ENCODE assay signal across 32 cellular contexts in genomic region chr22:27663031-27663367, GRCh38.
A peak's percentile ranks its signal among the peaks of the same experiment; 100 is the strongest.
DNase-seq lines count a peak whose midpoint lies in the region; ATAC-seq and TF ChIP-seq lines count a peak whose summit lies in the region.
"Had no signal": no experiment of that assay in that cellular context is flagged by ENCODE, and none has a peak within 500 bp of the region (broad histone marks: within the 10 kb centered on the region; RNA-seq: fewer than 3 reads in every experiment).

No MANE protein-coding gene starts in this region.

- intact Hi-C loops in right cardiac atrium (cut with DNase I) = loop anchor here in 1 of 4 donors (10.0 kb wide), 1 partner anchor 132 kb away; no protein-coding TSS in a partner anchor

- no peak overlapping the region for H3K4me3 Mint-ChIP-seq in H9
- H3K4me3 Mint-ChIP-seq in WTC11 = no peak overlapping the region
- H3K4me3 Mint-ChIP-seq: activated CD4-positive, alpha-beta memory T cell treated with anti-CD3 and anti-CD28 coated beads for 36 hours; activated naive CD8-positive, alpha-beta T cell treated with anti-CD3 and anti-CD28 coated beads for 36 hours; activated T-helper 17 cell treated with anti-CD3 and anti-CD28 coated beads, Interleukin-2, amount 50 U/mL, for 72 hours; CD4-positive, alpha-beta T cell; HFFc6; stimulated activated naive CD8-positive, alpha-beta T cell treated with anti-CD3 and anti-CD28 coated beads, Interleukin-15, Interleukin-2, amounts not matched to agents 100 ng/mL and 50 ng/mL, for 24 hours had no signal

- H3K4me3 ChIP-seq in right cardiac atrium (ENCODE audit: low read length) = no peak overlapping the region
- no peak overlapping the region for H3K4me3 ChIP-seq in trophoblast cell (ENCODE audit: low read depth, low read length)
- H3K4me3 ChIP-seq: esophagus muscularis mucosa, gastroesophageal sphincter, lung, MG63, thyroid gland had no signal

- ATAC-seq in WTC11 (0 out of 2 replicates have a peak, but pooled peaks have one; percentile 13), right cardiac atrium (no peak), HG03342 (IDR thresholded peaks at IDR 0.05; ENCODE audit: unreplicated experiment) (no peak), GM21390 (IDR thresholded peaks at IDR 0.05; ENCODE audit: unreplicated experiment) (no peak)
- ATAC-seq: activated T-helper 17 cell treated with anti-CD3 and anti-CD28 coated beads, Interleukin-2, amount 50 U/mL, for 72 hours had no signal

- POLR2A ChIA-PET in WTC11 (lab: Charles Lee) = no interaction called here

- H3K56ac ChIP-seq in H9 (ENCODE audit: insufficient read length, low read depth, low read length) = no peak overlapping the region

- H3K14ac ChIP-seq in H9 (ENCODE audit: insufficient read depth, low read length) = no peak overlapping the region; the same call in 1 of the 2 replicates
- no peak overlapping the region for H3K14ac ChIP-seq in trophoblast cell (ENCODE audit: low read length)

- H4K8ac ChIP-seq in H9 (replicated peaks; ENCODE audit: insufficient read length, low read depth, low read length) (no peak overlapping the region), trophoblast cell (ENCODE audit: low read depth, low read length) (no peak overlapping the region)

- H3K23ac ChIP-seq in H9 (ENCODE audit: insufficient read length, low read depth, low read length) = no peak overlapping the region
- H3K23ac ChIP-seq in trophoblast cell (ENCODE audit: low read length) = no peak overlapping the region

- H3K18ac ChIP-seq in H9 (ENCODE audit: insufficient read length, low read depth, low read length) = no peak overlapping the region
- no peak overlapping the region for H3K18ac ChIP-seq in trophoblast cell (ENCODE audit: low read length)

- H3K9me3 Mint-ChIP-seq in H9 (peaks cover 4 to 5% of the 10 kb centered on the region in 2 experiments), WTC11 (peaks cover 11% of the 10 kb centered on the region)

- H3K79me2 ChIP-seq in H9 (ENCODE audit: insufficient read depth, low read length) (no peaks in the 10 kb centered on the region), trophoblast cell (ENCODE audit: control insufficient read depth, insufficient read depth, low read length, poor library complexity) (no peaks in the 10 kb centered on the region)

- H3K4me2 ChIP-seq in H9 (ENCODE audit: insufficient read depth, insufficient read length, low read length) = no peak overlapping the region
- no peak overlapping the region for H3K4me2 ChIP-seq in trophoblast cell (ENCODE audit: low read length)

- CTCF ChIA-PET in WTC11 (lab: Charles Lee) = no interaction called here

- H2AK5ac ChIP-seq in H9 (ENCODE audit: insufficient read length, low read length) = no peak overlapping the region
- H2AK5ac ChIP-seq in trophoblast cell (ENCODE audit: low read length) = no peak overlapping the region

- H3K9ac ChIP-seq in H9 (ENCODE audit: extremely low read depth, insufficient read length, low read length) (no peak overlapping the region), trophoblast cell (ENCODE audit: low read length) (no peak overlapping the region)

- no peak overlapping the region for H2BK5ac ChIP-seq in H9 (ENCODE audit: insufficient read length, low read length)
- H2BK5ac ChIP-seq in trophoblast cell (ENCODE audit: low read depth, low read length, poor library complexity) = no peak overlapping the region

- H4K91ac ChIP-seq in H9 (ENCODE audit: insufficient read length, low read depth, low read length) (no peak overlapping the region), trophoblast cell (ENCODE audit: low read depth, low read length) (no peak overlapping the region)

- H3K27me3 ChIP-seq in H9 (ENCODE audit: insufficient read depth, low read length) = no peaks in the 10 kb centered on the region
- H3K27me3 ChIP-seq in right cardiac atrium (ENCODE audit: control insufficient read depth, insufficient read depth) = no peaks in the 10 kb centered on the region
- H3K27me3 ChIP-seq in trophoblast cell (ENCODE audit: insufficient read depth, low read length) = no peaks in the 10 kb centered on the region
- H3K27me3 ChIP-seq: esophagus muscularis mucosa, gastroesophageal sphincter, MG63, thyroid gland had no signal

- no CpG with 5 or more reads among the region's 5 CpGs for WGBS in H9 (ENCODE audit: extremely low coverage, insufficient read length, low lambda C conversion rate)
- WGBS in right cardiac atrium = 32% methylated on average over 5 of the region's 5 CpGs
- WGBS in trophoblast cell (ENCODE audit: extremely low coverage, insufficient coverage, insufficient read length) = no CpG with 5 or more reads among the region's 5 CpGs

- H3T11ph ChIP-seq in H9 (ENCODE audit: low read length) = no peak overlapping the region

- no peaks in the 10 kb centered on the region for H3K79me1 ChIP-seq in H9 (ENCODE audit: insufficient read depth, low read depth, low read length, poor library complexity, severe bottlenecking)
- no peaks in the 10 kb centered on the region for H3K79me1 ChIP-seq in trophoblast cell (ENCODE audit: low read length)

- H3K9me3 ChIP-seq in H9 (ENCODE audit: control insufficient read depth, low read depth, low read length) = no peaks in the 10 kb centered on the region
- H3K9me3 ChIP-seq in right cardiac atrium (ENCODE audit: control insufficient read depth, low read length) = no peaks in the 10 kb centered on the region
- no peaks in the 10 kb centered on the region for H3K9me3 ChIP-seq in trophoblast cell (ENCODE audit: insufficient read depth, low read depth, low read length)
- H3K9me3 ChIP-seq: thyroid gland had no signal

- no peaks in the 10 kb centered on the region for H3K4me1 ChIP-seq in H9 (ENCODE audit: insufficient read depth, low read length)
- peaks cover 11% of the 10 kb centered on the region for H3K4me1 ChIP-seq in right cardiac atrium (ENCODE audit: control insufficient read depth, insufficient read depth, low read length)
- H3K4me1 ChIP-seq in trophoblast cell (ENCODE audit: control insufficient read depth in 1 of 2, insufficient read depth in 2 of 2, low read length in 2 of 2) = peaks cover 0 to 5% of the 10 kb centered on the region in 2 experiments

- no peak overlapping the region for H3K4ac ChIP-seq in H9 (ENCODE audit: low read depth, low read length)
- H3K4ac ChIP-seq in trophoblast cell (ENCODE audit: low read depth, low read length) = no peak overlapping the region

- no peak overlapping the region for H4K12ac ChIP-seq in trophoblast cell (ENCODE audit: low read depth, low read length)

- H3K36me3 Mint-ChIP-seq in H9 (ENCODE audit: insufficient read depth in 1 of 3, low read depth in 3 of 3) (peaks cover 7 to 9% (median 7%) of the 10 kb centered on the region in 3 experiments; a peak in 6 of 7 replicates), WTC11 (peaks cover 13% of the 10 kb centered on the region)
- H3K36me3 Mint-ChIP-seq: activated CD4-positive, alpha-beta memory T cell treated with anti-CD3 and anti-CD28 coated beads for 36 hours; activated naive CD8-positive, alpha-beta T cell treated with anti-CD3 and anti-CD28 coated beads for 36 hours had no signal

- no peaks in the 10 kb centered on the region for H3K36me3 ChIP-seq in trophoblast cell (ENCODE audit: control insufficient read depth in 1 of 2, insufficient read depth in 2 of 2, low read length in 2 of 2)
- H3K36me3 ChIP-seq: esophagus muscularis mucosa, gastroesophageal sphincter, MG63, thyroid gland had no signal

- no peak overlapping the region for H4K5ac ChIP-seq in H9 (ENCODE audit: insufficient read length, low read depth, low read length)

- no peak overlapping the region for H2BK120ac ChIP-seq in H9 (ENCODE audit: low read depth, low read length, poor library complexity, severe bottlenecking)
- H2BK120ac ChIP-seq in trophoblast cell (ENCODE audit: insufficient read depth, low read length, poor library complexity) = no peak overlapping the region

- TF ChIP-seq CTCF in H9 (conservative IDR thresholded peaks at IDR 0.05) = no peak
- TF ChIP-seq CTCF in WTC11 (IDR thresholded peaks at IDR 0.05) = no peak

- H3K27ac Mint-ChIP-seq in H9 (peak overlapping the region in 2 of 3 experiments; percentile 2 to 18; a peak in 3 of 7 replicates), WTC11 (peak overlapping the region; percentile 6; the same call in 1 of the 2 replicates)
- H3K27ac Mint-ChIP-seq: activated CD4-positive, alpha-beta memory T cell treated with anti-CD3 and anti-CD28 coated beads for 36 hours; activated naive CD8-positive, alpha-beta T cell treated with anti-CD3 and anti-CD28 coated beads for 36 hours; activated T-helper 17 cell treated with anti-CD3 and anti-CD28 coated beads, Interleukin-2, amount 50 U/mL, for 72 hours; CD4-positive, alpha-beta T cell; HFFc6; stimulated activated naive CD8-positive, alpha-beta T cell treated with anti-CD3 and anti-CD28 coated beads, Interleukin-15, Interleukin-2, amounts not matched to agents 100 ng/mL and 50 ng/mL, for 24 hours had no signal

- peaks cover 9 to 15% of the 10 kb centered on the region in 2 experiments for H3K4me1 Mint-ChIP-seq in H9
- H3K4me1 Mint-ChIP-seq in WTC11 = peaks cover 25% of the 10 kb centered on the region
- H3K4me1 Mint-ChIP-seq: activated naive CD8-positive, alpha-beta T cell treated with anti-CD3 and anti-CD28 coated beads for 36 hours; activated T-helper 17 cell treated with anti-CD3 and anti-CD28 coated beads, Interleukin-2, amount 50 U/mL, for 72 hours had no signal

- H4K20me1 ChIP-seq in H9 (ENCODE audit: control insufficient read depth, insufficient read depth, insufficient read length) = no peaks in the 10 kb centered on the region

- no peaks in the 10 kb centered on the region for H3K23me2 ChIP-seq in H9 (ENCODE audit: insufficient read length, low read depth, low read length, poor library complexity, severe bottlenecking)

- H2BK12ac ChIP-seq in H9 (ENCODE audit: insufficient read length, low read depth, low read length) (no peak overlapping the region), trophoblast cell (ENCODE audit: low read length) (no peak overlapping the region)

- no peak overlapping the region for H2AFZ ChIP-seq in H9 (ENCODE audit: low read length)
- peak overlapping the region; percentile 11 for H2AFZ ChIP-seq in trophoblast cell (ENCODE audit: insufficient read depth, low read length, poor library complexity)

- H3K27me3 Mint-ChIP-seq in H9 (ENCODE audit: low read depth) = peaks cover 2% of the 10 kb centered on the region
- H3K27me3 Mint-ChIP-seq in WTC11 (ENCODE audit: low read depth) = no peaks in the 10 kb centered on the region; the same call in 1 of the 2 replicates

- no peak overlapping the region for H2BK20ac ChIP-seq in H9 (ENCODE audit: low read depth, low read length, poor library complexity, severe bottlenecking)

- H3K27ac ChIP-seq in H9 (ENCODE audit: insufficient read length, low read depth, low read length) (no peak overlapping the region), right cardiac atrium (ENCODE audit: low read length) (peak overlapping the region; percentile 46), trophoblast cell (ENCODE audit: low read depth, low read length) (no peak overlapping the region)
- H3K27ac ChIP-seq: thyroid gland had no signal

- no peak overlapping the region for H2BK15ac ChIP-seq in H9 (ENCODE audit: low read depth, low read length)

- no peak for DNase-seq in H9
- no peak for DNase-seq in WTC11 (ENCODE audit: low spot score)
- DNase-seq in right cardiac atrium = no peak
- no peak for DNase-seq in trophoblast cell
- no peak for DNase-seq in A172 (ENCODE audit: low spot score)
- no peak for DNase-seq in AML-193 (lab: John Stamatoyannopoulos, UW)
- DNase-seq: activated CD4-positive, alpha-beta memory T cell treated with anti-CD3 and anti-CD28 coated beads for 36 hours; activated CD4-positive, CD25-positive, alpha-beta regulatory T cell; activated CD8-positive, alpha-beta memory T cell treated with anti-CD3 and anti-CD28 coated beads, Interleukin-2, amount 50 U/mL, for 48 hours; activated naive CD8-positive, alpha-beta T cell treated with anti-CD3 and anti-CD28 coated beads for 36 hours; CD4-positive, alpha-beta T cell; DMS153; effector memory CD4-positive, alpha-beta T cell; HFFc6; islet precursor cell; KBM-7; MG63; NCI-H1417; NCI-H2081; NCI-H345; NCI-H82; occipital lobe; retina; stimulated activated CD4-positive, alpha-beta T cell treated with anti-CD3 and anti-CD28 coated beads, Interleukin-15, amount 100 ng/mL, for 24 hours had no signal
